1 cellular context compared by ENCODE assay signal in the genomic region with DNA sequence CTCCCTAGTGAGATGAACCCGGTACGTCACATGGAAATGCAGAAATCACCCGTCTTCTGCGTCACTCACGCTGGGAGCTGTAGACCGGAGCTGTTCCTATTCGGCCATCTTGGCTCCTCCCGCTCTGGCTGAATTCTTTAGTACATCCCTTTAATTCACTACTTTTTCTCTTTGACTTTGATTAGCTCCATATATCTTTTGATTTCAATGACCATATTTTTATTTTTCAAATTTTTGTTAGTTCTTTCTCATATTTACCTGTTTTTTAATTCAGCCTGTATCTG.
TF ChIP-seq lines count a peak whose summit lies in the region.

No MANE protein-coding gene starts in this region.

TF ChIP-seq in K562, 482 proteins besides CTCF, POLR2A, EP300 and RAD21:
- TF ChIP-seq ZNF592 (IDR thresholded peaks at IDR 0.05): 0 out of 2 replicates have a peak, but pooled peaks have one; percentile 21
- peak in 1 of 3 experiments; percentile 55 for TF ChIP-seq YY1 (IDR thresholded peaks at IDR 0.05; ENCODE audit: borderline replicate concordance in 1 of 3, control insufficient read depth in 1 of 3, extremely low read depth in 1 of 3, insufficient read depth in 3 of 3, insufficient read length in 1 of 3, insufficient replicate concordance in 2 of 3, low read depth in 1 of 3, low read length in 2 of 3)
